24 cellular contexts compared by ENCODE assay signal in the genomic region with DNA sequence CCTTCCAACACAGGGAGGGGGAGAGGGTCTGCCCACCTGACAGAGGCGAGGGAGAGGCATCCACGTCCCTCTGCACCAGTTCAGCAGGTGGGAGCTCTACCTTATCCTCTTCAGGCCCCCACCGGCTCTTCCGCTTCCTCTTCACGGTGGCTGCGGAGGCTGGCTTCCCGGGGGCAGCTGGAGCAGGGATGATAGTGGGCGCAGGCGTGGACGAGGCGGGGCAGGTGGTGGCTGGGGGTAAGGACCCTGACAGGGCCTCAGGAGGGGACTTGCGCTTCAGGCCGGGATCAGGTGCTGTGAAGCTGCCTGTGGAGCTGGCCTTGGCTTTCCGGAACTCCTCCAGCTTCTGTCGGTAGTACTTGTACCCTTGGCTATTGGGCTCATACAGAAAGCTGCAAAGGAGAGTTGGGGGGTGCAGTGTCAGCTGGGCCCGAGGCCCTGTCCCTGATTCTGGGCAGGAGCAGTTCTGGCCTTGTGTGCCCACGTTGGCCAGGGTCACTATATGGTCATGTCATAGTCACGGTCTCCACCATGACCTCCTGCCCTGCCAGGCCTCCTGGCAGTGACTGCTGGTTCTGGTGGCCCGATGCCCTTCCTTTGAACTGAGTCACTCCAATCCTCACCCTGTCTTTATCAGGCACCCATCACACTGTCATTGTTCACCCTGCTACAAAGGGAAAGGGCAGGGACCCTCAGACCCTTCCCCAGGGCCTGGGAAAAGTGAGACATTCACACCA. TPM values are rescaled to one million over a fixed set of nuclear protein-coding genes. Genes with fewer than 3 reads are reported as not detected.
DNase-seq lines count a peak whose midpoint lies in the region; ATAC-seq, FAIRE-seq and TF ChIP-seq lines count a peak whose summit lies in the region.
"Had no signal": no experiment of that assay in that cellular context is flagged by ENCODE, and none has a peak within 500 bp of the region (broad histone marks: within the 10 kb centered on the region; RNA-seq: fewer than 3 reads in every experiment).

No MANE protein-coding gene starts in this region.

- no peak overlapping the region for H3K4me2 ChIP-seq in GM12878 (ENCODE audit: control insufficient read depth, insufficient read depth)

- peaks cover 5 to 15% of the 10 kb centered on the region in 2 experiments; a peak in 3 of 4 replicates for H3K36me3 ChIP-seq in GM12878 (ENCODE audit: control insufficient read depth in 2 of 2, insufficient read depth in 2 of 2, low read length in 1 of 2)
- H3K36me3 ChIP-seq in liver (ENCODE audit: control insufficient read depth in 4 of 4, insufficient read depth in 3 of 4, low read depth in 1 of 4, low read length in 3 of 4): peaks cover 7 to 27% (median 9%) of the 10 kb centered on the region in 4 donors
- H3K36me3 ChIP-seq in naive thymus-derived CD4-positive, alpha-beta T cell (ENCODE audit: control insufficient read depth in 2 of 3, insufficient read depth in 3 of 3, low read length in 3 of 3): peaks cover 0 to 69% (median 3%) of the 10 kb centered on the region in 3 experiments

- H4K20me1 ChIP-seq in GM12878 (ENCODE audit: control insufficient read depth, insufficient read depth): no peaks in the 10 kb centered on the region

- 91% methylated on average over 16 of the region's 19 CpGs for WGBS in GM12878 (ENCODE audit: insufficient coverage, insufficient replicate concordance, low lambda C conversion rate, missing lambda C conversion rate)
- WGBS in liver: 80% methylated on average over 19 of the region's 19 CpGs

- no peaks in the 10 kb centered on the region for H3K4me1 ChIP-seq in GM12878 (ENCODE audit: control insufficient read depth, insufficient read depth, low read length)
- peaks cover 8 to 19% (median 15%) of the 10 kb centered on the region in 4 donors for H3K4me1 ChIP-seq in liver (ENCODE audit: control insufficient read depth in 4 of 4, insufficient read depth in 4 of 4, low read length in 3 of 4)
- H3K4me1 ChIP-seq in naive thymus-derived CD4-positive, alpha-beta T cell (ENCODE audit: control insufficient read depth in 2 of 2, insufficient read depth in 2 of 2, low read length in 2 of 2): no peaks in the 10 kb centered on the region

- H3K27ac Mint-ChIP-seq in natural killer cell treated with Interleukin-12 subunit alpha and Interleukin-12 subunit beta and Interleukin-15 and Interleukin-18, amount 100 ng/mL, for 72 hours: no peak overlapping the region
- no peak overlapping the region for H3K27ac Mint-ChIP-seq in natural killer cell
- H3K27ac Mint-ChIP-seq in naive thymus-derived CD4-positive, alpha-beta T cell: no peak overlapping the region

- H3K36me3 Mint-ChIP-seq in natural killer cell treated with Interleukin-12 subunit alpha and Interleukin-12 subunit beta and Interleukin-15 and Interleukin-18, amount 100 ng/mL, for 72 hours: peaks cover 13% of the 10 kb centered on the region
- peaks cover 7% of the 10 kb centered on the region for H3K36me3 Mint-ChIP-seq in natural killer cell
- H3K36me3 Mint-ChIP-seq in naive thymus-derived CD4-positive, alpha-beta T cell: peaks cover 5 to 43% (median 23%) of the 10 kb centered on the region in 5 donors

- H2AFZ ChIP-seq in GM12878 (ENCODE audit: control insufficient read depth, low read depth, low read length): no peak overlapping the region

- no peaks in the 10 kb centered on the region for H3K9me3 Mint-ChIP-seq in natural killer cell treated with Interleukin-12 subunit alpha and Interleukin-12 subunit beta and Interleukin-15 and Interleukin-18, amount 100 ng/mL, for 72 hours
- no peaks in the 10 kb centered on the region for H3K9me3 Mint-ChIP-seq in natural killer cell
- H3K9me3 Mint-ChIP-seq in naive thymus-derived CD4-positive, alpha-beta T cell: peaks cover 0 to 5% (median 0%) of the 10 kb centered on the region in 11 donors

- H3K79me2 ChIP-seq in GM12878 (ENCODE audit: control insufficient read depth, insufficient read depth, low read length): no peaks in the 10 kb centered on the region

- peak; percentile 19 to 43 for ATAC-seq in natural killer cell treated with Interleukin-12 subunit alpha and Interleukin-12 subunit beta and Interleukin-15 and Interleukin-18, amount 100 ng/mL, for 72 hours
- ATAC-seq in natural killer cell (no peak), GM12878 (no peak), HG02938 (IDR thresholded peaks at IDR 0.05; ENCODE audit: unreplicated experiment) (no peak)
- no peak for ATAC-seq in naive thymus-derived CD4-positive, alpha-beta T cell

- POLR2A ChIA-PET in GM12878 (lab: Charles Lee): no interaction called here
- POLR2A ChIA-PET in naive thymus-derived CD4-positive, alpha-beta T cell (lab: Charles Lee): no interaction called here

- FAIRE-seq in GM12878 (lab: Jason Lieb, UNC): no peak
- FAIRE-seq: G401.6, GM19239, H1 had no signal

- no peak for TF ChIP-seq EP300 in GM12878 (IDR thresholded peaks at IDR 0.05; ENCODE audit: borderline replicate concordance in 1 of 2, control insufficient read depth in 1 of 2, low read depth in 2 of 2, low read length in 2 of 2)

- H3K4me3 ChIP-seq in GM12878: no peak overlapping the region
- H3K4me3 ChIP-seq in liver (ENCODE audit: low read depth in 1 of 3, low read length in 3 of 3): no peak overlapping the region
- H3K4me3 ChIP-seq in naive thymus-derived CD4-positive, alpha-beta T cell (ENCODE audit: low read length): no peak overlapping the region

- no peaks in the 10 kb centered on the region for H3K4me1 Mint-ChIP-seq in natural killer cell treated with Interleukin-12 subunit alpha and Interleukin-12 subunit beta and Interleukin-15 and Interleukin-18, amount 100 ng/mL, for 72 hours (ENCODE audit: low read depth in 2 of 2)
- no peaks in the 10 kb centered on the region for H3K4me1 Mint-ChIP-seq in natural killer cell
- peaks cover 0 to 2% (median 0%) of the 10 kb centered on the region in 7 donors for H3K4me1 Mint-ChIP-seq in naive thymus-derived CD4-positive, alpha-beta T cell
- H3K4me1 Mint-ChIP-seq: CD8-positive, alpha-beta memory T cell had no signal

- H3K9ac ChIP-seq in GM12878 (ENCODE audit: control insufficient read depth, insufficient read depth, low read length) (no peak overlapping the region), liver (ENCODE audit: low read depth in 1 of 2, low read length in 2 of 2) (peak overlapping the region in 1 of 2 donors; percentile 1)

- CTCF ChIA-PET in GM12878 (lab: Yijun Ruan, JAX): no interaction called here
- CTCF ChIA-PET in naive thymus-derived CD4-positive, alpha-beta T cell (lab: Charles Lee): no interaction called here

- H3K27me3 Mint-ChIP-seq in natural killer cell treated with Interleukin-12 subunit alpha and Interleukin-12 subunit beta and Interleukin-15 and Interleukin-18, amount 100 ng/mL, for 72 hours: no peaks in the 10 kb centered on the region
- no peaks in the 10 kb centered on the region for H3K27me3 Mint-ChIP-seq in natural killer cell (ENCODE audit: low read depth in 2 of 2)
- no peaks in the 10 kb centered on the region for H3K27me3 Mint-ChIP-seq in naive thymus-derived CD4-positive, alpha-beta T cell
- H3K27me3 Mint-ChIP-seq: CD8-positive, alpha-beta memory T cell had no signal

- H3K27me3 ChIP-seq in GM12878 (replicated peaks in 1 of 2; ENCODE audit: control insufficient read depth in 2 of 2, insufficient read depth in 2 of 2, low read length in 1 of 2) (no peaks in the 10 kb centered on the region), liver (ENCODE audit: control insufficient read depth in 4 of 4, insufficient read depth in 4 of 4, low read length in 3 of 4) (no peaks in the 10 kb centered on the region)
- H3K27me3 ChIP-seq in naive thymus-derived CD4-positive, alpha-beta T cell (ENCODE audit: control insufficient read depth in 2 of 2, insufficient read depth in 2 of 2, low read length in 2 of 2): no peaks in the 10 kb centered on the region

- no peak for DNase-seq in natural killer cell treated with Interleukin-12 subunit alpha and Interleukin-12 subunit beta and Interleukin-15 and Interleukin-18, amount 100 ng/mL, for 72 hours (ENCODE audit: low spot score)
- DNase-seq in natural killer cell: no peak
- no peak for DNase-seq in GM12878 (ENCODE audit: low read depth, low spot score)
- no peak for DNase-seq in naive thymus-derived CD4-positive, alpha-beta T cell
- no peak for DNase-seq in cerebellar cortex (ENCODE audit: low spot score)
- no peak for DNase-seq in mesenteric fat pad (ENCODE audit: low spot score)
- DNase-seq: Calu3; CD8-positive, alpha-beta memory T cell; NCI-H1105; NCI-H2029 treated with DMSO at 0.1 percent for 48 hours; NCI-H226; NCI-H524; NCI-H774; NK-92 treated with Interleukin-12 subunit alpha and Interleukin-12 subunit beta, amount 100 ng/mL, for 24 hours had no signal

- H3K27ac ChIP-seq in GM12878 (ENCODE audit: control insufficient read depth, insufficient read depth): no peak overlapping the region
- H3K27ac ChIP-seq in liver (ENCODE audit: low read depth in 1 of 2, low read length in 2 of 2): peak overlapping the region; percentile 32 to 86
- no peak overlapping the region for H3K27ac ChIP-seq in naive thymus-derived CD4-positive, alpha-beta T cell (ENCODE audit: low read depth, low read length)
- H3K27ac ChIP-seq: C4-2B, HL-60 had no signal

- TF ChIP-seq CTCF in natural killer cell (IDR thresholded peaks at IDR 0.05) (no peak), GM12878 (IDR thresholded peaks at IDR 0.05 in 2 of 3, conservative IDR thresholded peaks at IDR 0.05 in 1 of 3; ENCODE audit: control insufficient read depth in 2 of 3, extremely low read depth in 1 of 3, insufficient read depth in 1 of 3, low read depth in 3 of 3, low read length in 3 of 3) (no peak), liver (IDR thresholded peaks at IDR 0.05; ENCODE audit: low read depth, low read length, missing input control) (no peak)

- H3K9me3 ChIP-seq in GM12878 (replicated peaks; ENCODE audit: control insufficient read depth, insufficient read depth, low read length) (no peaks in the 10 kb centered on the region), liver (ENCODE audit: control insufficient read depth in 4 of 4, low read length in 3 of 4) (no peaks in the 10 kb centered on the region)
- H3K9me3 ChIP-seq in naive thymus-derived CD4-positive, alpha-beta T cell (ENCODE audit: control insufficient read depth in 2 of 3, low read length in 3 of 3): no peaks in the 10 kb centered on the region

- H3K4me3 Mint-ChIP-seq in natural killer cell treated with Interleukin-12 subunit alpha and Interleukin-12 subunit beta and Interleukin-15 and Interleukin-18, amount 100 ng/mL, for 72 hours: no peak overlapping the region
- H3K4me3 Mint-ChIP-seq in natural killer cell: no peak overlapping the region
- H3K4me3 Mint-ChIP-seq in naive thymus-derived CD4-positive, alpha-beta T cell: no peak overlapping the region
- H3K4me3 Mint-ChIP-seq: CD8-positive, alpha-beta memory T cell had no signal

- intact Hi-C loops in natural killer cell (cut with micrococcal nuclease) (no loop called here), GM12878 (cut with micrococcal nuclease; ENCODE audit: unreplicated experiment) (no loop called here)
- intact Hi-C loops in naive thymus-derived CD4-positive, alpha-beta T cell (cut with micrococcal nuclease): no loop called here

- peak; percentile 37; the same call in 1 of the 2 replicates for TF ChIP-seq POLR2A in GM12878 (IDR thresholded peaks at IDR 0.05; ENCODE audit: low read depth, low read length)

- in situ Hi-C loops in GM12878 (cut with MboI): no loop called here

- BruUV-seq in GM12878 (replicated peaks; lab: Mats Ljungman, UMichigan): no TSS peak

- TF ChIP-seq RAD21 in GM12878 (IDR thresholded peaks at IDR 0.05; ENCODE audit: insufficient read depth, low read depth, low read length): no peak
- no peak for TF ChIP-seq RAD21 in liver (IDR thresholded peaks at IDR 0.05)

- RAD21 ChIA-PET in GM12878 (lab: Charles Lee; ENCODE audit: unreplicated experiment): no interaction called here

- SMC1A ChIA-PET in GM12878 (lab: Charles Lee; ENCODE audit: uncharacterized antibody, unreplicated experiment): no interaction called here

RNA-seq across cellular contexts. Expression of gene SUGP1, which starts 23.2 kb away (rescaled TPM):
- total RNA-seq in natural killer cell treated with Interleukin-12 subunit alpha and Interleukin-12 subunit beta and Interleukin-15 and Interleukin-18, amount 100 ng/mL, for 72 hours: 10 to 100 TPM; 61.1 to 69.6 TPM
- 10 to 100 TPM; 64.7 to 86.5 (median 75.8) TPM for total RNA-seq in natural killer cell
- 70.1 and 78.7 TPM in 2 replicates for total RNA-seq in GM12878 (2013; cell fraction: nucleolus; rRNA removed)
- 28.5 and 38.4 TPM in 2 replicates for total RNA-seq in GM12878 (2014; rRNA removed)
- 27.9 and 28.8 TPM in 2 replicates for total RNA-seq in GM12878 (2014; rRNA removed; fragmentation: Illumina TruSeq; extraction: Trizol)
- total RNA-seq in GM12878 (2021): 53.9 and 62.4 TPM in 2 replicates
- polyA plus RNA-seq in GM12878 (2011; ENCODE audit: low read depth): 11.5 TPM
- 28.4 and 38.4 TPM in 2 replicates for polyA plus RNA-seq in GM12878 (2011; rRNA removed)
- polyA plus RNA-seq in GM12878 (2011; cell fraction: cytosol; rRNA removed): 24.9 and 42.6 TPM in 2 replicates
- 136 and 149 TPM in 2 replicates for polyA plus RNA-seq in GM12878 (2011; cell fraction: nucleus; rRNA removed)
- 34.0 and 44.2 TPM in 2 replicates for polyA plus RNA-seq in GM12878 (2012)
- 19.8 and 37.7 TPM in 2 replicates for polyA plus RNA-seq in GM12878 (2014; fragmentation: Illumina TruSeq; extraction: Trizol)
- polyA plus RNA-seq in GM12878 (2014; fragmentation: Nextera tagmentation; extraction: Ambion mirVana): 1 to 10 TPM; 1.6 to 3.6 TPM
- 51.4 and 55.6 TPM in 2 replicates for polyA plus RNA-seq in GM12878 (2014; rRNA removed)
- 10 to 100 TPM; 64.8 to 70.2 TPM for polyA plus RNA-seq in GM12878 (2016; fragmentation: Nextera tagmentation; extraction: Ambion mirVana)
- polyA minus RNA-seq in GM12878 (2011; rRNA and poly(A)+ RNA removed): 21.7 and 31.6 TPM in 2 replicates
- polyA minus RNA-seq in GM12878 (2011; cell fraction: cytosol; rRNA and poly(A)+ RNA removed): 9.2 and 16.0 TPM in 2 replicates
- 23.1 and 37.2 TPM in 2 replicates for polyA minus RNA-seq in GM12878 (2011; cell fraction: nucleus; rRNA and poly(A)+ RNA removed)
- total RNA-seq in liver: 10 to 100 TPM; 11.2 to 17.2 TPM
- polyA plus RNA-seq in liver: 10 to 100 TPM; 12.4 to 18.9 TPM
- 10 to 100 TPM; 59.7 to 96.6 (median 77.5) TPM for total RNA-seq in naive thymus-derived CD4-positive, alpha-beta T cell
- 10 to 100 TPM; 36.0 to 40.8 TPM for polyA plus RNA-seq in naive thymus-derived CD4-positive, alpha-beta T cell
- total RNA-seq in mesenteric fat pad: 32.9 TPM

RNA-seq across cellular contexts. Expression of gene MAU2, which starts 23.5 kb away (rescaled TPM):
- 100 to 1,000 TPM in 1 of 2 donors, 10 to 100 TPM in 1; 83.7 to 122 TPM for total RNA-seq in natural killer cell treated with Interleukin-12 subunit alpha and Interleukin-12 subunit beta and Interleukin-15 and Interleukin-18, amount 100 ng/mL, for 72 hours
- total RNA-seq in natural killer cell: 100 to 1,000 TPM; 144 to 164 (median 151) TPM
- total RNA-seq in GM12878 (2013; cell fraction: nucleolus; rRNA removed): 165 and 196 TPM in 2 replicates
- total RNA-seq in GM12878 (2014; rRNA removed): 21.5 and 25.5 TPM in 2 replicates
- 15.4 and 15.7 TPM in 2 replicates for total RNA-seq in GM12878 (2014; rRNA removed; fragmentation: Illumina TruSeq; extraction: Trizol)
- total RNA-seq in GM12878 (2021): 37.3 and 47.2 TPM in 2 replicates
- polyA plus RNA-seq in GM12878 (2011; ENCODE audit: low read depth): 11.5 TPM
- 10.9 and 22.7 TPM in 2 replicates for polyA plus RNA-seq in GM12878 (2011; rRNA removed)
- polyA plus RNA-seq in GM12878 (2011; cell fraction: cytosol; rRNA removed): 21.2 and 28.7 TPM in 2 replicates
- 107 and 142 TPM in 2 replicates for polyA plus RNA-seq in GM12878 (2011; cell fraction: nucleus; rRNA removed)
- 21.4 and 28.2 TPM in 2 replicates for polyA plus RNA-seq in GM12878 (2012)
- 7.0 and 16.2 TPM in 2 replicates for polyA plus RNA-seq in GM12878 (2014; fragmentation: Illumina TruSeq; extraction: Trizol)
- 1 to 10 TPM; 1.8 to 2.9 TPM for polyA plus RNA-seq in GM12878 (2014; fragmentation: Nextera tagmentation; extraction: Ambion mirVana)
- polyA plus RNA-seq in GM12878 (2014; rRNA removed): 32.2 and 42.7 TPM in 2 replicates
- polyA plus RNA-seq in GM12878 (2016; fragmentation: Nextera tagmentation; extraction: Ambion mirVana): 10 to 100 TPM; 21.6 to 25.8 TPM
- 47.0 and 85.3 TPM in 2 replicates for polyA minus RNA-seq in GM12878 (2011; rRNA and poly(A)+ RNA removed)
- 21.1 and 28.3 TPM in 2 replicates for polyA minus RNA-seq in GM12878 (2011; cell fraction: cytosol; rRNA and poly(A)+ RNA removed)
- 49.1 and 73.1 TPM in 2 replicates for polyA minus RNA-seq in GM12878 (2011; cell fraction: nucleus; rRNA and poly(A)+ RNA removed)
- 10 to 100 TPM; 23.0 to 31.0 TPM for total RNA-seq in liver
- 10 to 100 TPM in 1 of 2 donors, 1 to 10 TPM in 1; 7.5 to 12.7 TPM for polyA plus RNA-seq in liver
- total RNA-seq in naive thymus-derived CD4-positive, alpha-beta T cell: 100 to 1,000 TPM in 4 of 5 experiments, 10 to 100 TPM in 1; 93.7 to 170 (median 136) TPM
- 10 to 100 TPM; 16.5 to 29.3 TPM for polyA plus RNA-seq in naive thymus-derived CD4-positive, alpha-beta T cell
- 45.4 TPM for total RNA-seq in mesenteric fat pad

RNA-seq across cellular contexts. Expression of gene TM6SF2, which starts 24.0 kb away (rescaled TPM):
- under 1 TPM in 1 of 2 donors, not detected in 1; 0.14 TPM for total RNA-seq in natural killer cell treated with Interleukin-12 subunit alpha and Interleukin-12 subunit beta and Interleukin-15 and Interleukin-18, amount 100 ng/mL, for 72 hours
- total RNA-seq in natural killer cell (not detected), GM12878 (2014; rRNA removed) (0.34 TPM in 1 of 2 replicates, not detected in the other), GM12878 (2014; rRNA removed; fragmentation: Illumina TruSeq; extraction: Trizol) (not detected in 2 replicates), GM12878 (2021) (not detected in 2 replicates), liver (1 to 10 TPM; 1.7 to 7.1 TPM), mesenteric fat pad (1.3 TPM)
- not detected in 2 replicates for total RNA-seq in GM12878 (2013; cell fraction: nucleolus; rRNA removed)
- not detected for polyA plus RNA-seq in GM12878 (2011; ENCODE audit: low read depth)
- polyA plus RNA-seq in GM12878 (2011; rRNA removed) (not detected in 2 replicates), GM12878 (2014; fragmentation: Illumina TruSeq; extraction: Trizol) (not detected in 2 replicates), GM12878 (2014; fragmentation: Nextera tagmentation; extraction: Ambion mirVana) (not detected), GM12878 (2014; rRNA removed) (not detected in 2 replicates), GM12878 (2016; fragmentation: Nextera tagmentation; extraction: Ambion mirVana) (not detected), liver (10 to 100 TPM; 12.4 to 33.0 TPM)
- not detected in 2 replicates for polyA plus RNA-seq in GM12878 (2011; cell fraction: cytosol; rRNA removed)
- not detected in 2 replicates for polyA plus RNA-seq in GM12878 (2011; cell fraction: nucleus; rRNA removed)
- polyA plus RNA-seq in GM12878 (2012): not detected in 2 replicates
- not detected in 2 replicates for polyA minus RNA-seq in GM12878 (2011; rRNA and poly(A)+ RNA removed)
- polyA minus RNA-seq in GM12878 (2011; cell fraction: cytosol; rRNA and poly(A)+ RNA removed): not detected in 2 replicates
- not detected in 2 replicates for polyA minus RNA-seq in GM12878 (2011; cell fraction: nucleus; rRNA and poly(A)+ RNA removed)
- total RNA-seq in naive thymus-derived CD4-positive, alpha-beta T cell: under 1 TPM in 1 of 5 experiments, not detected in 4; 0.81 TPM
- polyA plus RNA-seq in naive thymus-derived CD4-positive, alpha-beta T cell: not detected
- total RNA-seq: A172; Calu3; CD8-positive, alpha-beta memory T cell; Daoy; HT-29 had no signal
- polyA plus RNA-seq: CD8-positive, alpha-beta memory T cell had no signal

Comparison
In these comparisons a context has a peak if more than half of its experiments do, and no peak if none do; other contexts are left out.
1. ATAC-seq: peak in natural killer cell treated with Interleukin-12 subunit alpha and Interleukin-12 subunit beta and Interleukin-15 and Interleukin-18, amount 100 ng/mL, for 72 hours (2 of 2); none in natural killer cell (0 of 3), GM12878 (single experiment), naive thymus-derived CD4-positive, alpha-beta T cell (single experiment) and HG02938 (single experiment).
2. H3K27ac ChIP-seq: peak in liver (2 of 2); none in GM12878 (single experiment) and naive thymus-derived CD4-positive, alpha-beta T cell (single experiment).